Comparison of ENCODE assay signal across 11 cellular contexts in genomic region chr11:1030086-1030485, GRCh38. TPM values are rescaled to one million over a fixed set of nuclear protein-coding genes. Genes with fewer than 3 reads are reported as not detected.
"Had no signal": no experiment of that assay in that cellular context is flagged by ENCODE, and none has a peak within 500 bp of the region (broad histone marks: within the 10 kb centered on the region; RNA-seq: fewer than 3 reads in every experiment).

No MANE protein-coding gene starts in this region.

- H3K4me3 ChIP-seq: GM23248, GM23338, HAP-1 had no signal

- H3K9me3 Mint-ChIP-seq: GM23338 had no signal

- H3K4me2 ChIP-seq: GM23338 had no signal

- H3K36me3 ChIP-seq: HAP-1 had no signal

- H3K4me1 ChIP-seq: HAP-1 had no signal

- H2AFZ ChIP-seq: GM23248, GM23338 had no signal

- H3K27ac ChIP-seq: GM23248 had no signal

- H3K9me3 ChIP-seq: HAP-1 had no signal

- H3K4me3 Mint-ChIP-seq: GM23338, H9, HFFc6 had no signal

- H3K9ac ChIP-seq: GM23248 had no signal

- DNase-seq: GOT3, H7, H9, HCEC 1CT, HFFc6 had no signal

- H3K4me1 Mint-ChIP-seq: GM23338, H9 had no signal

- H3K27ac Mint-ChIP-seq: GM23338, H9, HFFc6 had no signal

- ATAC-seq: HCT116 had no signal

RNA-seq across cellular contexts. Expression of gene MUC6, which starts 6.4 kb away (rescaled TPM):
- total RNA-seq: GM23248, GM23338, H1, H4, H7, H9, HFFc6 had no signal
- polyA plus RNA-seq: GM23248, GM23338, H1 had no signal

RNA-seq across cellular contexts. Expression of gene MUC2, which starts 44.6 kb away (rescaled TPM):
- total RNA-seq: GM23248, GM23338, H1, H4, H7, H9 had no signal
- polyA plus RNA-seq: GM23248, GM23338, H1 had no signal
